ENCODE assay signal across 8 cellular contexts in genomic region chr15:52139599-52140462, GRCh38. TPM values are rescaled to one million over a fixed set of nuclear protein-coding genes. Genes with fewer than 3 reads are reported as not detected.
DNase-seq lines count a peak whose midpoint lies in the region; FAIRE-seq lines count a peak whose summit lies in the region.

No MANE protein-coding gene starts in this region.

- H2AK5ac ChIP-seq in trophoblast cell (ENCODE audit: low read length): no peak overlapping the region

- peaks cover 0 to 4% of the 10 kb centered on the region in 2 experiments for H3K36me3 ChIP-seq in trophoblast cell (ENCODE audit: control insufficient read depth in 1 of 2, insufficient read depth in 2 of 2, low read length in 2 of 2)

- no peaks in the 10 kb centered on the region for H3K9me3 ChIP-seq in trophoblast cell (ENCODE audit: insufficient read depth, low read depth, low read length)

- H3K4me3 ChIP-seq in trophoblast cell (ENCODE audit: low read depth, low read length): no peak overlapping the region

- peaks cover 5 to 6% of the 10 kb centered on the region in 2 experiments for H3K4me1 ChIP-seq in trophoblast cell (ENCODE audit: control insufficient read depth in 1 of 2, insufficient read depth in 2 of 2, low read length in 2 of 2)

- no peaks in the 10 kb centered on the region for H3K79me2 ChIP-seq in trophoblast cell (ENCODE audit: control insufficient read depth, insufficient read depth, low read length, poor library complexity)

- no peak overlapping the region for H2AFZ ChIP-seq in trophoblast cell (ENCODE audit: insufficient read depth, low read length, poor library complexity)

- H2BK120ac ChIP-seq in trophoblast cell (ENCODE audit: insufficient read depth, low read length, poor library complexity): no peak overlapping the region

- H3K27ac ChIP-seq in trophoblast cell (ENCODE audit: low read depth, low read length): no peak overlapping the region

- H3K18ac ChIP-seq in trophoblast cell (ENCODE audit: low read length): no peak overlapping the region

- no peak overlapping the region for H4K91ac ChIP-seq in trophoblast cell (ENCODE audit: low read depth, low read length)

- peak; percentile 3 to 35 (median 27) for DNase-seq in NCI-H1417 (lab: John Stamatoyannopoulos, UW)
- no peak for DNase-seq in NCI-H1417 treated with DMSO at 0.1 percent for 48 hours (lab: John Stamatoyannopoulos, UW)
- peak; percentile 57 for DNase-seq in HK-2 (ENCODE audit: unreplicated experiment)
- DNase-seq in SHP77 treated with DMSO at 0.1 percent for 48 hours (lab: John Stamatoyannopoulos, UW): peak; percentile 5
- peak; percentile 88 for DNase-seq in activated effector memory CD4-positive, alpha-beta T cell treated with anti-CD3 and anti-CD28 coated beads, Interleukin-2, amount 50 U/mL, for 16 hours
- peak; percentile 41 to 67 for DNase-seq in frontal cortex (ENCODE audit: low spot score in 2 of 2)
- DNase-seq in trophoblast cell: peak; percentile 54 to 87
- DNase-seq in ureter (ENCODE audit: low spot score): peak; percentile 77

- H3K23ac ChIP-seq in trophoblast cell (ENCODE audit: low read length): no peak overlapping the region

- no peak overlapping the region for H3K4me2 ChIP-seq in trophoblast cell (ENCODE audit: low read length)

- no peak overlapping the region for H3K4ac ChIP-seq in trophoblast cell (ENCODE audit: low read depth, low read length)

- no peak overlapping the region for H4K12ac ChIP-seq in trophoblast cell (ENCODE audit: low read depth, low read length)

- peak overlapping the region; percentile 19 for H2BK12ac ChIP-seq in trophoblast cell (ENCODE audit: low read length)

- H3K79me1 ChIP-seq in trophoblast cell (ENCODE audit: low read length): peaks cover 7% of the 10 kb centered on the region

- no peak overlapping the region for H2BK5ac ChIP-seq in trophoblast cell (ENCODE audit: low read depth, low read length, poor library complexity)

- no peak overlapping the region for H3K9ac ChIP-seq in trophoblast cell (ENCODE audit: low read length)

- no peak overlapping the region for H3K14ac ChIP-seq in trophoblast cell (ENCODE audit: low read length)

- H3K27me3 ChIP-seq in trophoblast cell (ENCODE audit: insufficient read depth, low read length): no peaks in the 10 kb centered on the region

- no peak overlapping the region for H4K8ac ChIP-seq in trophoblast cell (ENCODE audit: low read depth, low read length)

- WGBS in trophoblast cell (ENCODE audit: extremely low coverage, insufficient coverage, insufficient read length): no CpG with 5 or more reads among the region's 17 CpGs

- FAIRE-seq in frontal cortex (lab: Jason Lieb, UNC): no peak

RNA-seq across cellular contexts. Expression of gene BCL2L10, which starts 27.3 kb away (rescaled TPM):
- total RNA-seq in frontal cortex (0.41 TPM), ureter (2.5 TPM)
- polyA plus RNA-seq in trophoblast cell (2013): not detected in 2 replicates

RNA-seq across cellular contexts. Expression of gene GNB5, which starts 51.4 kb away (rescaled TPM):
- total RNA-seq in frontal cortex (34.2 TPM), ureter (29.4 TPM)
- polyA plus RNA-seq in trophoblast cell (2013): 7.4 TPM in 2 replicates
